Comparison of ENCODE assay signal across 12 cellular contexts in genomic region chr16:30724641-30725464, GRCh38. TPM values are rescaled to one million over a fixed set of nuclear protein-coding genes. Genes with fewer than 3 reads are reported as not detected.
DNase-seq lines count a peak whose midpoint lies in the region; ATAC-seq and TF ChIP-seq lines count a peak whose summit lies in the region.
"Had no signal": no experiment of that assay in that cellular context is flagged by ENCODE, and none has a peak within 500 bp of the region (broad histone marks: within the 10 kb centered on the region; RNA-seq: fewer than 3 reads in every experiment).

No MANE protein-coding gene starts in this region.

- H3K4me3 ChIP-seq in adrenal gland (no peak overlapping the region), lower lobe of right lung (no peak overlapping the region), testis (no peak overlapping the region)

- H3K4me3 Mint-ChIP-seq in activated naive CD8-positive, alpha-beta T cell, result no peak overlapping the region
- no peak overlapping the region for H3K4me3 Mint-ChIP-seq in activated naive CD8-positive, alpha-beta T cell treated with anti-CD3 and anti-CD28 coated beads, Interleukin-2, amount 50 U/mL, for 24 hours
- H3K4me3 Mint-ChIP-seq: activated T-cell treated with anti-CD3 and anti-CD28 coated beads, Interleukin-2, amount 50 U/mL, for 4 hours had no signal

- ATAC-seq in activated naive CD8-positive, alpha-beta T cell treated with anti-CD3 and anti-CD28 coated beads, Interleukin-2, amount 50 U/mL, for 24 hours, result no peak
- ATAC-seq in lower lobe of right lung, result peak; percentile 62 to 68

- H3K9me3 ChIP-seq in adrenal gland (replicated peaks in 1 of 3) (no peaks in the 10 kb centered on the region), lower lobe of right lung (no peaks in the 10 kb centered on the region), testis (no peaks in the 10 kb centered on the region)

- H3K27me3 ChIP-seq in adrenal gland, result no peaks in the 10 kb centered on the region
- H3K27me3 ChIP-seq in lower lobe of right lung (ENCODE audit: low read depth), result no peaks in the 10 kb centered on the region
- H3K27me3 ChIP-seq in testis, result no peaks in the 10 kb centered on the region

- peak overlapping the region in 4 of 5 donors; percentile 37 to 80 (median 56) for H3K27ac ChIP-seq in adrenal gland
- H3K27ac ChIP-seq in lower lobe of right lung, result peak overlapping the region; percentile 58
- peak overlapping the region in 1 of 2 donors; percentile 46 for H3K27ac ChIP-seq in testis

- H3K36me3 ChIP-seq in adrenal gland (replicated peaks in 1 of 2), result peaks cover 0 to 91% of the 10 kb centered on the region in 2 donors
- H3K36me3 ChIP-seq in lower lobe of right lung, result peaks cover 96% of the 10 kb centered on the region
- H3K36me3 ChIP-seq in testis (ENCODE audit: low read depth, missing control alignments), result no peaks in the 10 kb centered on the region

- 52 to 61% (median 53%) methylated on average over 15 to 23 of the region's 23 CpGs for WGBS in adrenal gland, 4 donors
- WGBS in testis, 2 donors, result 58 to 66% methylated on average over 23 of the region's 23 CpGs

- TF ChIP-seq POLR2A in adrenal gland (IDR thresholded peaks at IDR 0.05), result no peak
- TF ChIP-seq POLR2A in testis (IDR thresholded peaks at IDR 0.05), result no peak

- H3K36me3 Mint-ChIP-seq in activated naive CD8-positive, alpha-beta T cell, result peaks cover 11% of the 10 kb centered on the region
- H3K36me3 Mint-ChIP-seq in activated naive CD8-positive, alpha-beta T cell treated with anti-CD3 and anti-CD28 coated beads, Interleukin-2, amount 50 U/mL, for 24 hours (ENCODE audit: low read depth), result peaks cover 67% of the 10 kb centered on the region

- H3K4me1 ChIP-seq in adrenal gland (replicated peaks in 1 of 2) (peaks cover 10 to 13% of the 10 kb centered on the region in 2 donors), lower lobe of right lung (no peaks in the 10 kb centered on the region), testis (peaks cover 2% of the 10 kb centered on the region)

- no peaks in the 10 kb centered on the region for H3K27me3 Mint-ChIP-seq in activated naive CD8-positive, alpha-beta T cell
- H3K27me3 Mint-ChIP-seq in activated naive CD8-positive, alpha-beta T cell treated with anti-CD3 and anti-CD28 coated beads, Interleukin-2, amount 50 U/mL, for 24 hours, result no peaks in the 10 kb centered on the region

- no peaks in the 10 kb centered on the region for H3K9me3 Mint-ChIP-seq in activated naive CD8-positive, alpha-beta T cell (ENCODE audit: low read depth)
- H3K9me3 Mint-ChIP-seq in activated naive CD8-positive, alpha-beta T cell treated with anti-CD3 and anti-CD28 coated beads, Interleukin-2, amount 50 U/mL, for 24 hours, result no peaks in the 10 kb centered on the region
- H3K9me3 Mint-ChIP-seq: activated T-cell treated with anti-CD3 and anti-CD28 coated beads, Interleukin-2, amount 50 U/mL, for 4 hours had no signal

- no peak for DNase-seq in activated naive CD8-positive, alpha-beta T cell treated with anti-CD3 and anti-CD28 coated beads, Interleukin-2, amount 50 U/mL, for 24 hours
- DNase-seq in adrenal gland, result peak; percentile 69 to 91 (median 88)
- peak; percentile 72 for DNase-seq in lower lobe of right lung
- DNase-seq in testis, result peak; percentile 72
- DNase-seq in stimulated activated CD8-positive, alpha-beta memory T cell treated with anti-CD3 and anti-CD28 coated beads, Interleukin-4, amount 100 ng/mL, for 48 hours, result no peak
- no peak for DNase-seq in NCI-H2196 (lab: John Stamatoyannopoulos, UW; ENCODE audit: unreplicated experiment)
- DNase-seq in activated CD8-positive, alpha-beta memory T cell treated with anti-CD3 and anti-CD28 coated beads, Interleukin-2, amount 50 U/mL, for 48 hours, result no peak
- DNase-seq: activated T-cell treated with anti-CD3 and anti-CD28 coated beads, Interleukin-2, amount 50 U/mL, for 4 hours; glutamatergic neuron; HCEC 1CT; T-helper 9 cell had no signal

- peaks cover 10% of the 10 kb centered on the region for H3K4me1 Mint-ChIP-seq in activated naive CD8-positive, alpha-beta T cell (ENCODE audit: low read depth)
- H3K4me1 Mint-ChIP-seq in activated naive CD8-positive, alpha-beta T cell treated with anti-CD3 and anti-CD28 coated beads, Interleukin-2, amount 50 U/mL, for 24 hours, result peaks cover 2% of the 10 kb centered on the region

- intact Hi-C loops in adrenal gland (cut with DNase I), result no loop called here
- intact Hi-C loops in lower lobe of right lung (cut with DNase I), result no loop called here
- intact Hi-C loops in testis (cut with DNase I; ENCODE audit: low total_unique reads), result no loop called here

- H3K27ac Mint-ChIP-seq in activated naive CD8-positive, alpha-beta T cell, result peak overlapping the region; percentile 46
- H3K27ac Mint-ChIP-seq in activated naive CD8-positive, alpha-beta T cell treated with anti-CD3 and anti-CD28 coated beads, Interleukin-2, amount 50 U/mL, for 24 hours, result no peak overlapping the region

- TF ChIP-seq CTCF in adrenal gland (IDR thresholded peaks at IDR 0.05) (no peak), lower lobe of right lung (IDR thresholded peaks at IDR 0.05) (no peak), testis (IDR thresholded peaks at IDR 0.05) (no peak)

RNA-seq across cellular contexts. Expression of gene PHKG2, which starts 23.4 kb away (rescaled TPM):
- total RNA-seq in adrenal gland, result 10 to 100 TPM; 25.4 to 48.3 (median 35.1) TPM
- 10 to 100 TPM; 18.7 to 82.8 (median 58.5) TPM for polyA plus RNA-seq in adrenal gland
- total RNA-seq in lower lobe of right lung, result 25.5 TPM
- 100 to 1,000 TPM in 1 of 2 donors, 10 to 100 TPM in 1; 78.4 to 129 TPM for total RNA-seq in testis
- polyA plus RNA-seq in testis (ENCODE audit: insufficient read depth, low read depth, low replicate concordance), result 312 TPM

RNA-seq across cellular contexts. Expression of gene SRCAP, which starts 25.9 kb away (rescaled TPM):
- total RNA-seq in adrenal gland (10 to 100 TPM; 22.5 to 82.4 (median 50.6) TPM), lower lobe of right lung (73.8 TPM), testis (10 to 100 TPM; 74.3 to 80.8 TPM)
- polyA plus RNA-seq in adrenal gland (10 to 100 TPM in 2 of 3 donors, 1 to 10 TPM in 1; 3.7 to 48.1 (median 19.7) TPM), testis (ENCODE audit: insufficient read depth, low read depth, low replicate concordance) (44.3 TPM)

RNA-seq across cellular contexts. Expression of gene CFAP119, which starts 37.0 kb away (rescaled TPM):
- total RNA-seq in adrenal gland, result 10 to 100 TPM in 2 of 8 donors, 1 to 10 TPM in 6; 2.3 to 12.8 (median 7.4) TPM
- 10 to 100 TPM in 2 of 3 donors, 1 to 10 TPM in 1; 6.3 to 37.6 (median 24.6) TPM for polyA plus RNA-seq in adrenal gland
- total RNA-seq in lower lobe of right lung, result 11.1 TPM
- 10 to 100 TPM; 31.5 to 54.2 TPM for total RNA-seq in testis
- 43.3 TPM for polyA plus RNA-seq in testis (ENCODE audit: insufficient read depth, low read depth, low replicate concordance)

RNA-seq across cellular contexts. Expression of gene RNF40, which starts 37.3 kb away (rescaled TPM):
- total RNA-seq in adrenal gland (100 to 1,000 TPM in 7 of 8 donors, 10 to 100 TPM in 1; 86.9 to 164 (median 109) TPM), lower lobe of right lung (95.9 TPM), testis (100 to 1,000 TPM; 143 to 162 TPM)
- polyA plus RNA-seq in adrenal gland (100 to 1,000 TPM; 121 to 143 (median 137) TPM), testis (ENCODE audit: insufficient read depth, low read depth, low replicate concordance) (219 TPM)

Comparison
In these comparisons a context has a peak if more than half of its experiments do, and no peak if none do; other contexts are left out.
1. DNase-seq: peak in adrenal gland (7 of 7), lower lobe of right lung (single experiment) and testis (single experiment); none in activated naive CD8-positive, alpha-beta T cell treated with anti-CD3 and anti-CD28 coated beads, Interleukin-2, amount 50 U/mL, for 24 hours (single experiment), stimulated activated CD8-positive, alpha-beta memory T cell treated with anti-CD3 and anti-CD28 coated beads, Interleukin-4, amount 100 ng/mL, for 48 hours (single experiment), NCI-H2196 (single experiment) and activated CD8-positive, alpha-beta memory T cell treated with anti-CD3 and anti-CD28 coated beads, Interleukin-2, amount 50 U/mL, for 48 hours (single experiment).